ENCODE assay signal across 25 cellular contexts in genomic region chr2:47293967-47294366, GRCh38.
"Had no signal": no experiment of that assay in that cellular context is flagged by ENCODE, and none has a peak within 500 bp of the region (broad histone marks: within the 10 kb centered on the region; RNA-seq: fewer than 3 reads in every experiment).

No MANE protein-coding gene starts in this region.

- H3K4me3 Mint-ChIP-seq: activated CD4-positive, alpha-beta T cell treated with anti-CD3 and anti-CD28 coated beads, Interleukin-2, amount 10 ng/mL, durations not matched to agents 7 days and 5 days; activated CD8-positive, alpha-beta T cell treated with anti-CD3 and anti-CD28 coated beads, Interleukin-2, amount 10 ng/mL, durations not matched to agents 7 days and 5 days; activated naive CD4-positive, alpha-beta T cell treated with anti-CD3 and anti-CD28 coated beads for 36 hours; activated T-cell treated with anti-CD3 and anti-CD28 coated beads, Interleukin-2, amount 50 U/mL, for 24 hours; brain; naive B cell; T-helper 2 cell treated with Interferon-gamma antibody and Interleukin-4, amounts not matched to agents 5 μg/mL and 100 μg/mL, for 36 hours had no signal

- H3K27me3 ChIP-seq: colonic mucosa, gastrocnemius medialis, neutrophil, tibial nerve had no signal

- H3K4me1 Mint-ChIP-seq: activated CD4-positive, alpha-beta T cell treated with anti-CD3 and anti-CD28 coated beads, Interleukin-2, amount 10 ng/mL, durations not matched to agents 7 days and 5 days had no signal

- H3K9me3 ChIP-seq: colonic mucosa, gastrocnemius medialis, neutrophil, SK-N-SH, tibial nerve had no signal

- FAIRE-seq: endometrium, keratinocyte, TTC549 had no signal

- H3K4me3 ChIP-seq: colonic mucosa, gastrocnemius medialis, tibial nerve had no signal

- H3K27ac ChIP-seq: colonic mucosa, gastrocnemius medialis, neutrophil had no signal

- H3K36me3 ChIP-seq: colonic mucosa, gastrocnemius medialis, neutrophil, tibial nerve had no signal

- H3K9me3 Mint-ChIP-seq: activated CD4-positive, alpha-beta T cell treated with anti-CD3 and anti-CD28 coated beads, Interleukin-2, amount 10 ng/mL, durations not matched to agents 7 days and 5 days; activated naive CD4-positive, alpha-beta T cell treated with anti-CD3 and anti-CD28 coated beads for 36 hours; activated T-cell treated with anti-CD3 and anti-CD28 coated beads, Interleukin-2, amount 50 U/mL, for 24 hours; activated T-helper 2 cell treated with anti-CD3 and anti-CD28 coated beads, Interferon-gamma antibody, Interleukin-2, Interleukin-4, amounts not matched to agents 10 μg/mL and 5 μg/mL and 100 μg/mL, durations not matched to agents 14 hours and 24 hours and 36 hours; brain; naive B cell; T-helper 2 cell treated with Interferon-gamma antibody and Interleukin-4, amounts not matched to agents 5 μg/mL and 100 μg/mL, for 36 hours had no signal

- H3K36me3 Mint-ChIP-seq: naive B cell had no signal

- H3K27ac Mint-ChIP-seq: activated CD4-positive, alpha-beta T cell treated with anti-CD3 and anti-CD28 coated beads, Interleukin-2, amount 10 ng/mL, durations not matched to agents 7 days and 5 days; activated CD8-positive, alpha-beta T cell treated with anti-CD3 and anti-CD28 coated beads, Interleukin-2, amount 10 ng/mL, durations not matched to agents 7 days and 5 days; activated naive CD4-positive, alpha-beta T cell treated with anti-CD3 and anti-CD28 coated beads for 36 hours; activated T-cell treated with anti-CD3 and anti-CD28 coated beads, Interleukin-2, amount 50 U/mL, for 24 hours; activated T-helper 2 cell treated with anti-CD3 and anti-CD28 coated beads, Interferon-gamma antibody, Interleukin-2, Interleukin-4, amounts not matched to agents 10 μg/mL and 5 μg/mL and 100 μg/mL, durations not matched to agents 14 hours and 24 hours and 36 hours; brain; T-helper 2 cell treated with Interferon-gamma antibody and Interleukin-4, amounts not matched to agents 5 μg/mL and 100 μg/mL, for 36 hours had no signal

- DNase-seq: activated CD4-positive, alpha-beta T cell treated with anti-CD3 and anti-CD28 coated beads, Interleukin-2, amount 10 ng/mL, durations not matched to agents 7 days and 5 days; activated CD4-positive, CD25-positive, alpha-beta regulatory T cell; activated CD8-positive, alpha-beta T cell treated with anti-CD3 and anti-CD28 coated beads, Interleukin-2, amount 10 ng/mL, durations not matched to agents 7 days and 5 days; activated naive CD4-positive, alpha-beta T cell treated with anti-CD3 and anti-CD28 coated beads for 36 hours; activated T-cell treated with anti-CD3 and anti-CD28 coated beads, Interleukin-2, amount 50 U/mL, for 24 hours; caudate nucleus; colonic mucosa; erythroblast; gastrocnemius medialis; head of caudate nucleus; naive B cell; SK-N-SH; stimulated activated CD4-positive, alpha-beta T cell treated with anti-CD3 and anti-CD28 coated beads, Interleukin-12 subunit alpha, Interleukin-12 subunit beta, amount 100 ng/mL, for 4 hours; stimulated activated CD4-positive, alpha-beta T cell treated with anti-CD3 and anti-CD28 coated beads, Interleukin-1b, Interleukin-23, amount 100 ng/mL, for 48 hours; stimulated activated CD8-positive, alpha-beta memory T cell treated with anti-CD3 and anti-CD28 coated beads, Interleukin-4, amount 100 ng/mL, for 48 hours; stimulated activated naive CD4-positive, alpha-beta T cell had no signal

- ATAC-seq: activated CD8-positive, alpha-beta T cell treated with anti-CD3 and anti-CD28 coated beads, Interleukin-2, amount 10 ng/mL, durations not matched to agents 7 days and 5 days; gastrocnemius medialis; left lobe of liver had no signal

- H3K4me1 ChIP-seq: colonic mucosa had no signal
